ENCODE assay signal across 19 cellular contexts in genomic region chr22:36243996-36244395, GRCh38. TPM values are rescaled to one million over a fixed set of nuclear protein-coding genes. Genes with fewer than 3 reads are reported as not detected.
DNase-seq lines count a peak whose midpoint lies in the region; FAIRE-seq and TF ChIP-seq lines count a peak whose summit lies in the region.
"Had no signal": no experiment of that assay in that cellular context is flagged by ENCODE, and none has a peak within 500 bp of the region (broad histone marks: within the 10 kb centered on the region; RNA-seq: fewer than 3 reads in every experiment).

No MANE protein-coding gene starts in this region.

- peaks cover 5 to 8% (median 6%) of the 10 kb centered on the region in 3 experiments; a peak in 6 of 7 replicates for H3K36me3 Mint-ChIP-seq in H9 (ENCODE audit: insufficient read depth in 1 of 3, low read depth in 3 of 3)
- H3K36me3 Mint-ChIP-seq in endodermal cell (ENCODE audit: low read depth): no peaks in the 10 kb centered on the region

- H3K27me3 Mint-ChIP-seq in H9 (ENCODE audit: low read depth) (peaks cover 9% of the 10 kb centered on the region), endodermal cell (ENCODE audit: insufficient read depth) (peaks cover 6% of the 10 kb centered on the region)
- H3K27me3 Mint-ChIP-seq: activated naive CD8-positive, alpha-beta T cell; CD4-positive, alpha-beta memory T cell; stimulated activated naive CD8-positive, alpha-beta T cell treated with anti-CD3 and anti-CD28 coated beads, Interleukin-15, Interleukin-2, amounts not matched to agents 100 ng/mL and 50 ng/mL, for 24 hours had no signal

- H3T11ph ChIP-seq in H9 (ENCODE audit: low read length): no peak overlapping the region

- H3K9me3 Mint-ChIP-seq in H9: peaks cover 14 to 17% of the 10 kb centered on the region in 2 experiments
- peaks cover 14% of the 10 kb centered on the region for H3K9me3 Mint-ChIP-seq in endodermal cell
- H3K9me3 Mint-ChIP-seq: stimulated activated naive CD8-positive, alpha-beta T cell treated with anti-CD3 and anti-CD28 coated beads, Interleukin-15, Interleukin-2, amounts not matched to agents 100 ng/mL and 50 ng/mL, for 24 hours had no signal

- H3K4me3 Mint-ChIP-seq in H9 (no peak overlapping the region), endodermal cell (no peak overlapping the region)
- H3K4me3 Mint-ChIP-seq: activated naive CD8-positive, alpha-beta T cell; CD4-positive, alpha-beta memory T cell; stimulated activated naive CD8-positive, alpha-beta T cell treated with anti-CD3 and anti-CD28 coated beads, Interleukin-15, Interleukin-2, amounts not matched to agents 100 ng/mL and 50 ng/mL, for 24 hours had no signal

- H3K4me2 ChIP-seq in H9 (ENCODE audit: insufficient read depth, insufficient read length, low read length): no peak overlapping the region

- H2BK120ac ChIP-seq in H9 (ENCODE audit: low read depth, low read length, poor library complexity, severe bottlenecking): no peak overlapping the region

- no peak overlapping the region for H3K56ac ChIP-seq in H9 (ENCODE audit: insufficient read length, low read depth, low read length)

- no peak overlapping the region for H4K8ac ChIP-seq in H9 (replicated peaks; ENCODE audit: insufficient read length, low read depth, low read length)

- H2BK20ac ChIP-seq in H9 (ENCODE audit: low read depth, low read length, poor library complexity, severe bottlenecking): no peak overlapping the region

- H3K4me3 ChIP-seq in endodermal cell (ENCODE audit: low read length) (no peak overlapping the region), muscle layer of colon (ENCODE audit: low read depth in 1 of 2, low read length in 2 of 2) (peak overlapping the region in 1 of 2 donors; percentile 17), stomach (no peak overlapping the region)
- H3K4me3 ChIP-seq: K562, mucosa of descending colon had no signal

- no peak for TF ChIP-seq EP300 in stomach (IDR thresholded peaks at IDR 0.05)

- H3K36me3 ChIP-seq in endodermal cell (ENCODE audit: control insufficient read depth, insufficient read depth, low read length) (no peaks in the 10 kb centered on the region), muscle layer of colon (ENCODE audit: insufficient read depth, low read length) (no peaks in the 10 kb centered on the region), stomach (no peaks in the 10 kb centered on the region)

- H3K23ac ChIP-seq in H9 (ENCODE audit: insufficient read length, low read depth, low read length): no peak overlapping the region

- no peak overlapping the region for H2BK5ac ChIP-seq in H9 (ENCODE audit: insufficient read length, low read length)

- H2BK15ac ChIP-seq in H9 (ENCODE audit: low read depth, low read length): no peak overlapping the region

- H2AK5ac ChIP-seq in H9 (ENCODE audit: insufficient read length, low read length): no peak overlapping the region

- H3K4ac ChIP-seq in H9 (ENCODE audit: low read depth, low read length): no peak overlapping the region

- TF ChIP-seq POLR2A in stomach (IDR thresholded peaks at IDR 0.05) (no peak), GM12892 (IDR thresholded peaks at IDR 0.05; ENCODE audit: low read depth, low read length) (no peak)

- no peaks in the 10 kb centered on the region for H3K27me3 ChIP-seq in H9 (ENCODE audit: insufficient read depth, low read length)
- no peaks in the 10 kb centered on the region for H3K27me3 ChIP-seq in endodermal cell (ENCODE audit: control insufficient read depth, insufficient read depth, low read length, poor library complexity, severe bottlenecking)
- no peaks in the 10 kb centered on the region for H3K27me3 ChIP-seq in muscle layer of colon (ENCODE audit: control insufficient read depth in 1 of 2, insufficient read depth in 2 of 2, low read length in 2 of 2)
- no peaks in the 10 kb centered on the region for H3K27me3 ChIP-seq in stomach
- H3K27me3 ChIP-seq: foreskin keratinocyte had no signal

- H2AFZ ChIP-seq in H9 (ENCODE audit: low read length): no peak overlapping the region

- no peaks in the 10 kb centered on the region for H3K4me1 ChIP-seq in H9 (ENCODE audit: insufficient read depth, low read length)
- no peaks in the 10 kb centered on the region for H3K4me1 ChIP-seq in endodermal cell (ENCODE audit: control insufficient read depth, insufficient read depth, low read length)
- peaks cover 26% of the 10 kb centered on the region for H3K4me1 ChIP-seq in muscle layer of colon (ENCODE audit: insufficient read depth, low read length)
- peaks cover 13 to 27% (median 19%) of the 10 kb centered on the region in 4 donors for H3K4me1 ChIP-seq in stomach
- H3K4me1 ChIP-seq: foreskin keratinocyte had no signal

- no CpG with 5 or more reads among the region's 5 CpGs for WGBS in H9 (ENCODE audit: extremely low coverage, insufficient read length, low lambda C conversion rate)
- WGBS in endodermal cell (ENCODE audit: insufficient coverage in 1 of 2, insufficient read length in 1 of 2), 2 experiments: 90 to 97% methylated on average over 5 of the region's 5 CpGs
- 60 to 77% (median 67%) methylated on average over 5 of the region's 5 CpGs for WGBS in stomach, 5 donors

- peaks cover 4% of the 10 kb centered on the region for H3K23me2 ChIP-seq in H9 (ENCODE audit: insufficient read length, low read depth, low read length, poor library complexity, severe bottlenecking)

- H4K20me1 ChIP-seq in H9 (ENCODE audit: control insufficient read depth, insufficient read depth, insufficient read length): no peaks in the 10 kb centered on the region

- H3K27ac Mint-ChIP-seq in H9: no peak overlapping the region
- H3K27ac Mint-ChIP-seq in endodermal cell: no peak overlapping the region
- H3K27ac Mint-ChIP-seq: activated naive CD8-positive, alpha-beta T cell; stimulated activated naive CD8-positive, alpha-beta T cell treated with anti-CD3 and anti-CD28 coated beads, Interleukin-15, Interleukin-2, amounts not matched to agents 100 ng/mL and 50 ng/mL, for 24 hours had no signal

- H3K18ac ChIP-seq in H9 (ENCODE audit: insufficient read length, low read depth, low read length): no peak overlapping the region

- no peak for FAIRE-seq in GM12892 (lab: Jason Lieb, UNC)
- FAIRE-seq: K562 had no signal

- H3K79me1 ChIP-seq in H9 (ENCODE audit: insufficient read depth, low read depth, low read length, poor library complexity, severe bottlenecking): no peaks in the 10 kb centered on the region

- H4K5ac ChIP-seq in H9 (ENCODE audit: insufficient read length, low read depth, low read length): no peak overlapping the region

- H3K14ac ChIP-seq in H9 (ENCODE audit: insufficient read depth, low read length): no peak overlapping the region

- no peak overlapping the region for H3K9ac ChIP-seq in H9 (ENCODE audit: extremely low read depth, insufficient read length, low read length)
- no peak overlapping the region for H3K9ac ChIP-seq in endodermal cell (ENCODE audit: extremely low read depth, low read length, poor library complexity, severe bottlenecking)
- H3K9ac ChIP-seq in muscle layer of colon (ENCODE audit: low read length): peak overlapping the region; percentile 9

- H3K79me2 ChIP-seq in H9 (ENCODE audit: insufficient read depth, low read length): no peaks in the 10 kb centered on the region

- H2BK12ac ChIP-seq in H9 (ENCODE audit: insufficient read length, low read depth, low read length): no peak overlapping the region

- intact Hi-C loops in stomach (cut with DNase I; ENCODE audit: low total_unique reads): no loop called here

- H3K9me3 ChIP-seq in H9 (ENCODE audit: control insufficient read depth, low read depth, low read length) (peaks cover 10% of the 10 kb centered on the region), endodermal cell (ENCODE audit: control insufficient read depth, low read length) (peaks cover 14% of the 10 kb centered on the region), muscle layer of colon (ENCODE audit: low read length) (no peaks in the 10 kb centered on the region), stomach (no peaks in the 10 kb centered on the region)
- H3K9me3 ChIP-seq: mucosa of descending colon had no signal

- H3K4me1 Mint-ChIP-seq in H9: peaks cover 10 to 11% of the 10 kb centered on the region in 2 experiments
- peaks cover 10% of the 10 kb centered on the region for H3K4me1 Mint-ChIP-seq in endodermal cell

- H4K91ac ChIP-seq in H9 (ENCODE audit: insufficient read length, low read depth, low read length): no peak overlapping the region

- no peak for TF ChIP-seq CTCF in H9 (conservative IDR thresholded peaks at IDR 0.05)
- no peak for TF ChIP-seq CTCF in endodermal cell (conservative IDR thresholded peaks at IDR 0.05)
- no peak for TF ChIP-seq CTCF in stomach (IDR thresholded peaks at IDR 0.05)

- DNase-seq in H9 (peak; percentile 4), endodermal cell (peak; percentile 28), stomach (no peak), amniotic stem cell (lab: John Stamatoyannopoulos, UW) (no peak), HCEC 1CT (no peak), GM12892 (ENCODE audit: insufficient read length) (no peak), SHP77 (lab: John Stamatoyannopoulos, UW) (no peak)
- DNase-seq: activated CD8-positive, alpha-beta memory T cell treated with anti-CD3 and anti-CD28 coated beads for 24 hours; CD4-positive, alpha-beta memory T cell; dermis blood vessel endothelial cell; foreskin keratinocyte; left colon; mucosa of descending colon; NCI-H1694 treated with DMSO at 0.1 percent for 48 hours; T1000 had no signal

- H3K27ac ChIP-seq in H9 (ENCODE audit: insufficient read length, low read depth, low read length) (no peak overlapping the region), endodermal cell (ENCODE audit: low read depth, low read length) (no peak overlapping the region), muscle layer of colon (ENCODE audit: low read depth, low read length) (peak overlapping the region; percentile 67), stomach (peak overlapping the region in 3 of 5 donors; percentile 63 to 70 (median 69))
- H3K27ac ChIP-seq: foreskin keratinocyte had no signal

RNA-seq across cellular contexts. Expression of gene APOL2, which starts 4.7 kb away (rescaled TPM):
- total RNA-seq in H9 (2021) (15.6 and 18.1 TPM in 2 replicates), endodermal cell (1 to 10 TPM; 2.1 to 7.9 TPM), stomach (100 to 1,000 TPM in 1 of 5 donors, 10 to 100 TPM in 4; 11.6 to 101 (median 44.9) TPM)
- 7.4 TPM for polyA plus RNA-seq in endodermal cell (2013, experiment 1 of 2)
- 7.3 TPM for polyA plus RNA-seq in endodermal cell (2013, experiment 2 of 2)
- polyA plus RNA-seq in stomach: 10 to 100 TPM; 18.8 to 36.9 (median 20.7) TPM
- 61.7 TPM for polyA plus RNA-seq in GM12892 (2012; ENCODE audit: missing spikeins)

RNA-seq across cellular contexts. Expression of gene APOL1, which starts 8.9 kb away (rescaled TPM):
- 0.13 TPM in 1 of 2 replicates, not detected in the other for total RNA-seq in H9 (2021)
- total RNA-seq in endodermal cell: under 1 TPM; 0.11 to 0.22 TPM
- polyA plus RNA-seq in endodermal cell (2013, experiment 1 of 2): not detected
- polyA plus RNA-seq in endodermal cell (2013, experiment 2 of 2): not detected
- total RNA-seq in stomach: 10 to 100 TPM in 4 of 5 donors, 1 to 10 TPM in 1; 5.2 to 87.5 (median 38.2) TPM
- polyA plus RNA-seq in stomach: 10 to 100 TPM in 2 of 3 donors, 1 to 10 TPM in 1; 7.3 to 58.1 (median 38.9) TPM
- polyA plus RNA-seq in GM12892 (2012; ENCODE audit: missing spikeins): 69.3 TPM

RNA-seq across cellular contexts. Expression of gene APOL4, which starts 42.4 kb away (rescaled TPM):
- total RNA-seq in H9 (2021) (not detected in 2 replicates), endodermal cell (not detected), stomach (10 to 100 TPM in 1 of 5 donors, 1 to 10 TPM in 2, not detected in 2; 1.2 to 13.2 (median 3.6) TPM)
- polyA plus RNA-seq in endodermal cell (2013, experiment 1 of 2): 0.07 TPM
- 0.17 TPM for polyA plus RNA-seq in endodermal cell (2013, experiment 2 of 2)
- 10 to 100 TPM in 1 of 3 donors, 1 to 10 TPM in 2; 8.2 to 12.7 (median 9.7) TPM for polyA plus RNA-seq in stomach
- polyA plus RNA-seq in GM12892 (2012; ENCODE audit: missing spikeins): 1.5 TPM
- total RNA-seq: CD4-positive, alpha-beta memory T cell; foreskin keratinocyte had no signal
- polyA plus RNA-seq: CD4-positive, alpha-beta memory T cell; foreskin keratinocyte had no signal

Comparison
In these comparisons a context has a peak if more than half of its experiments do, and no peak if none do; other contexts are left out.
1. DNase-seq: peak in H9 (single experiment) and endodermal cell (single experiment); none in stomach (single experiment), amniotic stem cell (single experiment), HCEC 1CT (single experiment), GM12892 (single experiment) and SHP77 (0 of 2).
2. H3K27ac ChIP-seq: peak in muscle layer of colon (single experiment) and stomach (3 of 5); none in H9 (single experiment) and endodermal cell (single experiment).